ENCODE assay signal across 16 cellular contexts in the genomic region with DNA sequence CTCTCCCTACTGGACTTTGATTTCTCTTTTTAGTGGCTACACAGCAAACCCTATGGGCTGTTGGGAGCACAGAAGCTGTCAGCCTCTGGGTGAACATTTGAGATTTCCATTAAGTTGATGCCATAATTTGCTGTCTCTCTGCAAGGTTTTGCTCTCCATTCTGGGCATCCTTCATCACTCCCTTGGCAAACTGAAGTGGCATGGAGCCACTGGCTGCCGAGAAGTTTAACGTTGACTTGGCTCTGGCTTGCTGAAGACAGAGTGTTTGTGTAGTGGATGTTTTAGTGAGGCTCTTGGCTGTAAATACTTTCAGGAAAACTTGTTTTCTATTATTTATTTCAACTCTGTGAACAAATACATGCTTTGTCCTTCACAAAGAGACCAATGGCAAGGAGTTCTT.
"Had no signal": no experiment of that assay in that cellular context is flagged by ENCODE, and none has a peak within 500 bp of the region (broad histone marks: within the 10 kb centered on the region; RNA-seq: fewer than 3 reads in every experiment).

No MANE protein-coding gene starts in this region.

- DNase-seq: activated effector memory CD4-positive, alpha-beta T cell treated with Interleukin-2 at 50 U/mL for 16 hours; activated naive CD4-positive, alpha-beta T cell treated with Interleukin-2 at 50 U/mL for 16 hours; activated T-cell treated with anti-CD3 and anti-CD28 coated beads for 4 hours; brain microvascular endothelial cell; endodermal cell; foreskin fibroblast; heart right ventricle; left ventricle myocardium inferior; naive B cell; nephron progenitor cell; ovary; stimulated activated CD4-positive, alpha-beta T cell treated with anti-CD3 and anti-CD28 coated beads, Interleukin-1b, Interleukin-23, amount 100 ng/mL, for 48 hours; stimulated activated naive B cell treated with anti-CD40 and anti-IgM and Interleukin-4, amounts not matched to agents 10 μg/mL and 1 μg/mL and 100 μg/mL, for 72 hours; T-helper 2 cell; testis; transverse colon had no signal
